24 cellular contexts compared by ENCODE assay signal in genomic region chr4:34182346-34182745, GRCh38.
DNase-seq lines count a peak whose midpoint lies in the region; ATAC-seq and TF ChIP-seq lines count a peak whose summit lies in the region.
"Had no signal": no experiment of that assay in that cellular context is flagged by ENCODE, and none has a peak within 500 bp of the region (broad histone marks: within the 10 kb centered on the region; RNA-seq: fewer than 3 reads in every experiment).

No MANE protein-coding gene starts in this region.

- H3K4me3 ChIP-seq in breast epithelium (no peak overlapping the region), adipocyte (ENCODE audit: low read length) (peak overlapping the region; percentile 63), skeletal muscle satellite cell (ENCODE audit: low read length) (no peak overlapping the region), Karpas-422 (ENCODE audit: low read length) (no peak overlapping the region), uterus (no peak overlapping the region)
- H3K4me3 ChIP-seq: BLaER1 treated with 17β-estradiol and CSF1 and Interleukin-3, amounts not matched to agents 10 nM and 100 nM; heart right ventricle; K562; lower lobe of right lung had no signal

- no peak overlapping the region for H3K27ac ChIP-seq in breast epithelium
- no peak overlapping the region for H3K27ac ChIP-seq in Karpas-422 (ENCODE audit: low read length)
- H3K27ac ChIP-seq in uterus: no peak overlapping the region
- H3K27ac ChIP-seq: lower lobe of right lung had no signal

- no peaks in the 10 kb centered on the region for H3K79me2 ChIP-seq in Karpas-422 (ENCODE audit: low read length)

- H2AFZ ChIP-seq in Karpas-422 (ENCODE audit: low read length): no peak overlapping the region

- H3K4me1 Mint-ChIP-seq in MCF 10A (ENCODE audit: insufficient read depth, unreplicated experiment): peaks cover 27% of the 10 kb centered on the region

- BruUV-seq in MCF 10A (replicated peaks; lab: Mats Ljungman, UMichigan): no TSS peak

- H3K36me3 ChIP-seq in breast epithelium: no peaks in the 10 kb centered on the region
- no peaks in the 10 kb centered on the region for H3K36me3 ChIP-seq in adipocyte (ENCODE audit: control insufficient read depth, insufficient read depth, low read length, severe bottlenecking)
- H3K36me3 ChIP-seq in skeletal muscle satellite cell (ENCODE audit: insufficient read depth, low read length): no peaks in the 10 kb centered on the region
- no peaks in the 10 kb centered on the region for H3K36me3 ChIP-seq in Karpas-422 (ENCODE audit: insufficient read depth, low read length)
- no peaks in the 10 kb centered on the region for H3K36me3 ChIP-seq in uterus
- H3K36me3 ChIP-seq: BLaER1 treated with 17β-estradiol and CSF1 and Interleukin-3, amounts not matched to agents 10 nM and 100 nM; heart right ventricle; lower lobe of right lung had no signal

- POLR2A ChIA-PET in MCF 10A (lab: Yijun Ruan, JAX): interaction anchor here (0.7 to 1.8 kb wide), 3 partner anchors 10 to 596 kb away, joined by 3 to 6 read pairs (median 3); no protein-coding TSS in a partner anchor

- DNase-seq in MCF 10A (ENCODE audit: unreplicated experiment) (peak; percentile 59), breast epithelium (ENCODE audit: low spot score in 2 of 2) (no peak), adipocyte (ENCODE audit: low read depth) (no peak), fibroblast of the conjunctiva (ENCODE audit: low read depth) (peak; percentile 27), Karpas-422 (no peak), uterus (no peak)
- DNase-seq: 8988T; activated naive CD4-positive, alpha-beta T cell treated with anti-CD3 and anti-CD28 coated beads for 36 hours; activated T-cell treated with anti-CD3 and anti-CD28 coated beads, Interleukin-2, amount 50 U/mL, for 48 hours; anterior cingulate cortex; cerebellar nuclear complex; heart right ventricle; lower lobe of right lung; NCI-H1092; NCI-H2081 treated with DMSO at 0.1 percent for 48 hours; NCI-H524; nucleus accumbens; retina; stimulated activated CD4-positive, alpha-beta T cell treated with anti-CD3 and anti-CD28 coated beads, Interleukin-15, amount 100 ng/mL, for 24 hours; substantia nigra had no signal

- CTCF ChIA-PET in MCF 10A (lab: Yijun Ruan, JAX): no interaction called here

- H3K36me3 Mint-ChIP-seq in MCF 10A (ENCODE audit: insufficient read depth, unreplicated experiment): no peaks in the 10 kb centered on the region

- H3K4me1 ChIP-seq in breast epithelium (no peaks in the 10 kb centered on the region), adipocyte (ENCODE audit: control insufficient read depth, insufficient read depth, low read length) (peaks cover 26% of the 10 kb centered on the region), skeletal muscle satellite cell (ENCODE audit: control insufficient read depth, insufficient read depth, low read length) (peaks cover 26% of the 10 kb centered on the region), Karpas-422 (ENCODE audit: low read length) (no peaks in the 10 kb centered on the region), uterus (no peaks in the 10 kb centered on the region)
- H3K4me1 ChIP-seq: heart right ventricle, lower lobe of right lung had no signal

- H3K9ac ChIP-seq in adipocyte (ENCODE audit: low read length) (peak overlapping the region; percentile 48), skeletal muscle satellite cell (ENCODE audit: low read depth, low read length) (peak overlapping the region; percentile 64), Karpas-422 (ENCODE audit: low read length) (no peak overlapping the region)
- H3K9ac ChIP-seq: BLaER1 treated with 17β-estradiol and CSF1 and Interleukin-3, amounts not matched to agents 10 nM and 100 nM had no signal

- H3K9me3 ChIP-seq in breast epithelium (no peaks in the 10 kb centered on the region), adipocyte (ENCODE audit: control insufficient read depth, low read length) (no peaks in the 10 kb centered on the region), skeletal muscle satellite cell (replicated peaks; ENCODE audit: low read length) (no peaks in the 10 kb centered on the region), Karpas-422 (ENCODE audit: low read length) (peaks cover 43% of the 10 kb centered on the region), uterus (no peaks in the 10 kb centered on the region)
- H3K9me3 ChIP-seq: BLaER1 treated with 17β-estradiol and CSF1 and Interleukin-3, amounts not matched to agents 10 nM and 100 nM; heart right ventricle; lower lobe of right lung had no signal

- H3K9me3 Mint-ChIP-seq in MCF 10A (ENCODE audit: unreplicated experiment): no peaks in the 10 kb centered on the region

- TF ChIP-seq CTCF in MCF 10A (IDR thresholded peaks at IDR 0.05; ENCODE audit: unreplicated experiment) (no peak), breast epithelium (IDR thresholded peaks at IDR 0.05) (no peak), uterus (IDR thresholded peaks at IDR 0.05) (no peak)

- peak overlapping the region; percentile 55 for H3K4me3 Mint-ChIP-seq in MCF 10A (ENCODE audit: unreplicated experiment)
- H3K4me3 Mint-ChIP-seq: activated naive CD4-positive, alpha-beta T cell treated with anti-CD3 and anti-CD28 coated beads for 36 hours had no signal

- intact Hi-C loops in MCF 10A (cut with micrococcal nuclease) (no loop called here), breast epithelium (cut with DNase I; ENCODE audit: low total_unique reads) (no loop called here), uterus (cut with DNase I; ENCODE audit: low total_unique reads) (no loop called here)

- peak overlapping the region; percentile 81 for H3K27ac Mint-ChIP-seq in MCF 10A (ENCODE audit: low read depth, unreplicated experiment)
- H3K27ac Mint-ChIP-seq: activated naive CD4-positive, alpha-beta T cell treated with anti-CD3 and anti-CD28 coated beads for 36 hours had no signal

- H3K9me2 ChIP-seq in Karpas-422 (replicated peaks; ENCODE audit: insufficient read depth, low read length): no peaks in the 10 kb centered on the region

- H3K4me2 ChIP-seq in skeletal muscle satellite cell (ENCODE audit: low read length) (peak overlapping the region; percentile 60), Karpas-422 (ENCODE audit: low read depth, low read length, poor library complexity, severe bottlenecking) (no peak overlapping the region)

- no peaks in the 10 kb centered on the region for H4K20me1 ChIP-seq in Karpas-422 (ENCODE audit: insufficient read depth, low read depth, low read length)
- H4K20me1 ChIP-seq: BLaER1 treated with 17β-estradiol and CSF1 and Interleukin-3, amounts not matched to agents 10 nM and 100 nM had no signal

- no peak for TF ChIP-seq POLR2A in breast epithelium (IDR thresholded peaks at IDR 0.05)
- TF ChIP-seq POLR2A in uterus (IDR thresholded peaks at IDR 0.05): no peak

- no peaks in the 10 kb centered on the region for H3K27me3 Mint-ChIP-seq in MCF 10A (ENCODE audit: insufficient read depth, unreplicated experiment)

- ATAC-seq in GM18502 (IDR thresholded peaks at IDR 0.05; ENCODE audit: poor library complexity, unreplicated experiment): no peak
- ATAC-seq: K562 had no signal

- H3K27me3 ChIP-seq in breast epithelium (no peaks in the 10 kb centered on the region), adipocyte (replicated peaks; ENCODE audit: control insufficient read depth, insufficient read depth, low read length) (no peaks in the 10 kb centered on the region), skeletal muscle satellite cell (ENCODE audit: control insufficient read depth, insufficient read depth, low read length) (no peaks in the 10 kb centered on the region), Karpas-422 (ENCODE audit: low read length) (no peaks in the 10 kb centered on the region), uterus (no peaks in the 10 kb centered on the region)
- H3K27me3 ChIP-seq: BLaER1 treated with 17β-estradiol and CSF1 and Interleukin-3, amounts not matched to agents 10 nM and 100 nM; heart right ventricle had no signal

Comparison
In these comparisons a context has a peak if more than half of its experiments do, and no peak if none do; other contexts are left out.
1. DNase-seq: peak in MCF 10A (single experiment) and fibroblast of the conjunctiva (single experiment); none in breast epithelium (0 of 2), adipocyte (single experiment), Karpas-422 (single experiment) and uterus (0 of 2).